ENCODE assay signal across 8 cellular contexts in the genomic region with DNA sequence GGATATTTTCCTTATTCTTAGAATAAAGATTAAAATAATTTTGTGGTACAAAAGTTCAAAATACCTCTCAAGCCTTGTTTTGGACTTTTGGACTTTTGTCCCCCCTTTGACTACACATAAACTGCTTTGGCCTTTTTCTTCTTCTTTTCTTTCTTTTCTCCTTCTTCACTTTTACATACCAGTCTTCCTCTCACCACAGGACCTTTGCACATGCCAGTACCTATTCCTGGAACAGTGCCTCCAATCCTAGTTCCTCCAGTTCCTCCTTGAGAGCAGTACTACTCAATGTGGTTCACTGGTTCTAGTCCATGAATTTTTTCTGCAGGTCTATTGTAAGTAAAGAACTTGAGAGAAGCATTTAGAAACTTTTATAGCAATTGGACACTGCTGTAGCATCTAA.
"Had no signal": no experiment of that assay in that cellular context is flagged by ENCODE, and none has a peak within 500 bp of the region (broad histone marks: within the 10 kb centered on the region; RNA-seq: fewer than 3 reads in every experiment).

No MANE protein-coding gene starts in this region.

- H3K4me3 ChIP-seq: GM12878 had no signal

- DNase-seq: GDM1, GF-D8 had no signal

- FAIRE-seq: G401.6, GM12878, GM12891, GM12892, GM18507, GM19239 had no signal
